15 cellular contexts compared by ENCODE assay signal in genomic region chr17:65583921-65584603, GRCh38. TPM values are rescaled to one million over a fixed set of nuclear protein-coding genes. Genes with fewer than 3 reads are reported as not detected.
DNase-seq lines count a peak whose midpoint lies in the region; ATAC-seq and TF ChIP-seq lines count a peak whose summit lies in the region.
"Had no signal": no experiment of that assay in that cellular context is flagged by ENCODE, and none has a peak within 500 bp of the region (broad histone marks: within the 10 kb centered on the region; RNA-seq: fewer than 3 reads in every experiment).

No MANE protein-coding gene starts in this region.

- H3K9me3 ChIP-seq in ascending aorta = no peaks in the 10 kb centered on the region
- no peaks in the 10 kb centered on the region for H3K9me3 ChIP-seq in tibial artery
- H3K9me3 ChIP-seq: esophagus muscularis mucosa had no signal

- peaks cover 38% of the 10 kb centered on the region for H3K4me1 Mint-ChIP-seq in stimulated activated naive CD8-positive, alpha-beta T cell treated with anti-CD3 and anti-CD28 coated beads, Interleukin-15, amount 100 ng/mL, for 72 hours

- no peak for TF ChIP-seq CTCF in ascending aorta (IDR thresholded peaks at IDR 0.05)
- TF ChIP-seq CTCF in tibial artery (IDR thresholded peaks at IDR 0.05) = no peak

- peaks cover 5 to 18% of the 10 kb centered on the region in 2 donors for H3K4me1 ChIP-seq in ascending aorta
- peaks cover 0 to 24% (median 13%) of the 10 kb centered on the region in 4 donors for H3K4me1 ChIP-seq in tibial artery

- intact Hi-C loops in ascending aorta (cut with DNase I) = no loop called here
- intact Hi-C loops in tibial artery (cut with DNase I; ENCODE audit: low total_unique reads) = no loop called here

- no peak for DNase-seq in stimulated activated naive CD8-positive, alpha-beta T cell treated with anti-CD3 and anti-CD28 coated beads, Interleukin-15, amount 100 ng/mL, for 72 hours
- DNase-seq in stimulated activated naive CD8-positive, alpha-beta T cell treated with anti-CD3 and anti-CD28 coated beads, Interleukin-15, Interleukin-2, amounts not matched to agents 100 U/mL and 50 U/mL, for 24 hours = no peak
- no peak for DNase-seq in ascending aorta (ENCODE audit: low spot score in 2 of 2)
- peak; percentile 25 for DNase-seq in medulla oblongata (ENCODE audit: extremely low spot score)
- DNase-seq in NCI-H1694 (lab: John Stamatoyannopoulos, UW) = no peak
- DNase-seq in tibial artery = no peak
- DNase-seq: activated CD4-positive, CD25-positive, alpha-beta regulatory T cell treated with anti-CD3 and anti-CD28 coated beads, Interleukin-2, amount 50 U/mL, for 72 hours; IMR-90; MV-4-11; occipital lobe had no signal

- no peaks in the 10 kb centered on the region for H3K36me3 ChIP-seq in ascending aorta
- H3K36me3 ChIP-seq in tibial artery = no peaks in the 10 kb centered on the region
- H3K36me3 ChIP-seq: esophagus muscularis mucosa had no signal

- no peak overlapping the region for H3K4me3 ChIP-seq in ascending aorta
- H3K4me3 ChIP-seq in tibial artery = no peak overlapping the region
- H3K4me3 ChIP-seq: esophagus muscularis mucosa, skin epidermis had no signal

- H3K27ac ChIP-seq in ascending aorta (peak overlapping the region; percentile 62 to 64), tibial artery (peak overlapping the region in 1 of 2 donors; percentile 24)
- H3K27ac ChIP-seq: esophagus muscularis mucosa had no signal

- H3K27ac Mint-ChIP-seq in stimulated activated naive CD8-positive, alpha-beta T cell treated with anti-CD3 and anti-CD28 coated beads, Interleukin-15, amount 100 ng/mL, for 72 hours = peak overlapping the region; percentile 82 to 84

- H3K27me3 ChIP-seq in ascending aorta = no peaks in the 10 kb centered on the region
- no peaks in the 10 kb centered on the region for H3K27me3 ChIP-seq in tibial artery
- H3K27me3 ChIP-seq: esophagus muscularis mucosa had no signal

- no peaks in the 10 kb centered on the region for H3K27me3 Mint-ChIP-seq in stimulated activated naive CD8-positive, alpha-beta T cell treated with anti-CD3 and anti-CD28 coated beads, Interleukin-15, amount 100 ng/mL, for 72 hours

- peak overlapping the region in 1 of 2 donors; percentile 8 for H3K4me3 Mint-ChIP-seq in stimulated activated naive CD8-positive, alpha-beta T cell treated with anti-CD3 and anti-CD28 coated beads, Interleukin-15, amount 100 ng/mL, for 72 hours

- no peaks in the 10 kb centered on the region for H3K9me3 Mint-ChIP-seq in stimulated activated naive CD8-positive, alpha-beta T cell treated with anti-CD3 and anti-CD28 coated beads, Interleukin-15, amount 100 ng/mL, for 72 hours

- ATAC-seq in stimulated activated naive CD8-positive, alpha-beta T cell treated with anti-CD3 and anti-CD28 coated beads, Interleukin-15, amount 100 ng/mL, for 72 hours = peak; percentile 27
- no peak for ATAC-seq in stimulated activated naive CD8-positive, alpha-beta T cell treated with anti-CD3 and anti-CD28 coated beads, Interleukin-15, Interleukin-2, amounts not matched to agents 100 U/mL and 50 U/mL, for 24 hours
- ATAC-seq in HG03432 (IDR thresholded peaks at IDR 0.05; ENCODE audit: unreplicated experiment) (no peak), HG03097 (IDR thresholded peaks at IDR 0.05; ENCODE audit: low FRiP score, unreplicated experiment) (no peak)
- ATAC-seq: HCT116 had no signal

RNA-seq across cellular contexts. Expression of gene AXIN2, which starts 22.6 kb away (rescaled TPM):
- 27.5 TPM for total RNA-seq in ascending aorta
